ENCODE assay signal across 1 cellular context in genomic region chr1:11752359-11753208, GRCh38.
TF ChIP-seq lines count a peak whose summit lies in the region.

No MANE protein-coding gene starts in this region.

TF ChIP-seq in K562, 482 proteins besides CTCF, POLR2A, EP300 and RAD21 (continued from another document):
- TF ChIP-seq ZBTB2 (IDR thresholded peaks at IDR 0.05): 0 out of 2 replicates have a peak, but pooled peaks have one; percentile 46
- 0 out of 2 replicates have a peak, but pooled peaks have one; percentile 57 for TF ChIP-seq HDGF (IDR thresholded peaks at IDR 0.05)
- peak; percentile 30; the same call in 1 of the 2 replicates for TF ChIP-seq SP1 (CRISPR knock-in tag; IDR thresholded peaks at IDR 0.05)
- TF ChIP-seq TRIM24 (IDR thresholded peaks at IDR 0.05): peak; percentile 25 to 34; a peak in 1 of 4 replicates
- TF ChIP-seq CXXC5 (CRISPR knock-in tag; IDR thresholded peaks at IDR 0.05): 0 out of 2 replicates have a peak, but pooled peaks have one; percentile 27
- peak; percentile 65 for TF ChIP-seq NR2C1 (IDR thresholded peaks at IDR 0.05)
- peak; percentile 73 for TF ChIP-seq NR2C1 (tag; IDR thresholded peaks at IDR 0.05)
- peak; percentile 61; the same call in 1 of the 2 replicates for TF ChIP-seq HLTF (IDR thresholded peaks at IDR 0.05)
- TF ChIP-seq NFIC (IDR thresholded peaks at IDR 0.05): 0 out of 2 replicates have a peak, but pooled peaks have one; percentile 5
- TF ChIP-seq SMARCE1 (IDR thresholded peaks at IDR 0.05): peak; percentile 60; the same call in 1 of the 2 replicates
- TF ChIP-seq DPF2 (IDR thresholded peaks at IDR 0.05): peak; percentile 78
- TF ChIP-seq TAL1 (IDR thresholded peaks at IDR 0.05): peak; percentile 31; the same call in 1 of the 2 replicates
- TF ChIP-seq CBFA2T2 (conservative IDR thresholded peaks at IDR 0.05): 0 out of 2 replicates have a peak, but pooled peaks have one; percentile 22
- no peak for TF ChIP-seq ZNF436 (CRISPR knock-in tag; IDR thresholded peaks at IDR 0.05)
- TF ChIP-seq MNT (conservative IDR thresholded peaks at IDR 0.05): peak in 1 of 2 experiments; percentile 11; a peak in 1 of 4 replicates
- peak; percentile 63 for TF ChIP-seq ARID1B (IDR thresholded peaks at IDR 0.05)
- TF ChIP-seq JUND (IDR thresholded peaks at IDR 0.05; ENCODE audit: borderline replicate concordance, low read depth, low read length): peak; percentile 47; the same call in 1 of the 2 replicates
- TF ChIP-seq JUND (tag; IDR thresholded peaks at IDR 0.05; ENCODE audit: borderline replicate concordance, low read depth, low read length): peak; percentile 40; the same call in 1 of the 3 replicates
- TF ChIP-seq ESRRA (IDR thresholded peaks at IDR 0.05; ENCODE audit: borderline replicate concordance, low read depth): peak; percentile 49
- 0 out of 2 replicates have a peak, but pooled peaks have one; percentile 20 for TF ChIP-seq LCOR (CRISPR knock-in tag; IDR thresholded peaks at IDR 0.05)
- no peak for TF ChIP-seq ZNF77 (CRISPR knock-in tag; IDR thresholded peaks at IDR 0.05)
- TF ChIP-seq ERF (CRISPR knock-in tag; IDR thresholded peaks at IDR 0.05): no peak
- peak; percentile 27; the same call in 1 of the 2 replicates for TF ChIP-seq RBFOX2 (IDR thresholded peaks at IDR 0.05; ENCODE audit: low read depth, low read length)
- TF ChIP-seq SAP30 (IDR thresholded peaks at IDR 0.05; ENCODE audit: borderline replicate concordance, insufficient read depth, low read depth, low read length, poor library complexity, severe bottlenecking): peak; percentile 3
- 0 out of 2 replicates have a peak, but pooled peaks have one; percentile 42 for TF ChIP-seq ZFP91 (CRISPR knock-in tag; IDR thresholded peaks at IDR 0.05)
- TF ChIP-seq NRF1 (conservative IDR thresholded peaks at IDR 0.05 in 1 of 2, IDR thresholded peaks at IDR 0.05 in 1 of 2): peak; percentile 29 to 36; a peak in 1 of 4 replicates
- TF ChIP-seq CHD4 (IDR thresholded peaks at IDR 0.05; ENCODE audit: insufficient read depth, insufficient replicate concordance, low read depth, low read length, poor library complexity, severe bottlenecking): no peak
- peak in 1 of 2 experiments; percentile 40; a peak in 1 of 4 replicates for TF ChIP-seq MLLT1 (IDR thresholded peaks at IDR 0.05)
- TF ChIP-seq CC2D1A (IDR thresholded peaks at IDR 0.05): 0 out of 2 replicates have a peak, but pooled peaks have one; percentile 32
- peak; percentile 62 for TF ChIP-seq ATF3 (IDR thresholded peaks at IDR 0.05)
- no peak for TF ChIP-seq ATF3 (CRISPR knock-in tag; conservative IDR thresholded peaks at IDR 0.05)
- TF ChIP-seq ARNT (IDR thresholded peaks at IDR 0.05): peak in 1 of 2 experiments; percentile 34; a peak in 1 of 4 replicates
